27 cellular contexts compared by ENCODE assay signal in the genomic region with DNA sequence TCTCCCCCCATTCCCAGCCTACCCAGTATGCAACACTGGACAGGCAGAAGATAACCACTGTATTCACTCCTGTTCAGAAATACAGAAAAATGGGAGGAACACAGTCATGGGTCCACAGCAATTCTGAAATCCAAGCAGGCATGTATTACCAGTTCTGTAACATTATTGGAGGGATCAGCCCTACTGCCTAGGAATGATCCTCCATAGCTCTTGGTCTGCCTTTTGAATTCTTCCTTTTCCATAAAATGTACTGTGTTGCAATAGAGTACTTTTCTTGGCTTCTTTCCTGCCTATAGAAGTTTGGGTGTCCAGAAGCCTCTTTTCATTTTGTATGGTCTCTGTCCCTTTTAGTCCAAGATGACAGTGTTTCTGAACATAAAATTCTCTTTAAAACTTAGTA. TPM values are rescaled to one million over a fixed set of nuclear protein-coding genes. Genes with fewer than 3 reads are reported as not detected.
DNase-seq lines count a peak whose midpoint lies in the region; ATAC-seq and TF ChIP-seq lines count a peak whose summit lies in the region.
"Had no signal": no experiment of that assay in that cellular context is flagged by ENCODE, and none has a peak within 500 bp of the region (broad histone marks: within the 10 kb centered on the region; RNA-seq: fewer than 3 reads in every experiment).

No MANE protein-coding gene starts in this region.

- no peak overlapping the region for H3K4me3 Mint-ChIP-seq in activated CD4-positive, alpha-beta T cell treated with anti-CD3 and anti-CD28 coated beads, Interleukin-2, amount 10 ng/mL, durations not matched to agents 7 days and 5 days
- no peak overlapping the region for H3K4me3 Mint-ChIP-seq in osteocyte (ENCODE audit: unreplicated experiment)
- H3K4me3 Mint-ChIP-seq: activated naive CD8-positive, alpha-beta T cell treated with anti-CD3 and anti-CD28 coated beads, Interleukin-2, amount 10 ng/mL, durations not matched to agents 7 days and 5 days; CD4-positive, CD25-positive, alpha-beta regulatory T cell; central memory CD8-positive, alpha-beta T cell; dendritic cell treated with granulocyte-macrophage colony-stimulating factor and Interleukin-4, amounts not matched to agents 40 ng/mL and 50 ng/mL, for 4 days; nephron; stimulated activated naive B cell treated with anti-CD40 and anti-IgM and Interleukin-4, amounts not matched to agents 10 μg/mL and 1 μg/mL and 100 μg/mL, for 72 hours had no signal

- no peaks in the 10 kb centered on the region for H3K4me1 Mint-ChIP-seq in activated CD4-positive, alpha-beta T cell treated with anti-CD3 and anti-CD28 coated beads, Interleukin-2, amount 10 ng/mL, durations not matched to agents 7 days and 5 days
- H3K4me1 Mint-ChIP-seq in osteocyte (ENCODE audit: unreplicated experiment), result no peaks in the 10 kb centered on the region
- H3K4me1 Mint-ChIP-seq: central memory CD8-positive, alpha-beta T cell had no signal

- CTCF ChIA-PET in activated CD4-positive, alpha-beta T cell treated with anti-CD3 and anti-CD28 coated beads, Interleukin-2, amount 10 ng/mL, durations not matched to agents 7 days and 5 days (lab: Charles Lee), result no interaction called here

- DNase-seq in activated CD4-positive, alpha-beta T cell treated with anti-CD3 and anti-CD28 coated beads, Interleukin-2, amount 10 ng/mL, durations not matched to agents 7 days and 5 days, result no peak
- no peak for DNase-seq in activated CD4-positive, alpha-beta T cell treated with anti-CD3 and anti-CD28 coated beads for 1 hour
- DNase-seq in amniotic epithelial cell (ENCODE audit: low read depth), result peak; percentile 19
- peak; percentile 39 for DNase-seq in fibroblast of the aortic adventitia (ENCODE audit: low read depth)
- DNase-seq in osteocyte (ENCODE audit: extremely low spot score, unreplicated experiment), result no peak
- DNase-seq: activated CD4-positive, alpha-beta T cell treated with anti-CD3 and anti-CD28 coated beads for 48 hours; activated effector memory CD4-positive, alpha-beta T cell treated with anti-CD3 and anti-CD28 coated beads, Interleukin-2, amount 50 U/mL, for 16 hours; activated naive CD8-positive, alpha-beta T cell treated with anti-CD3 and anti-CD28 coated beads, Interleukin-2, amount 10 ng/mL, durations not matched to agents 7 days and 5 days; activated T-cell treated with anti-CD3 and anti-CD28 coated beads, Interleukin-2, amount 50 U/mL, for 1 hour; CD4-positive, CD25-positive, alpha-beta regulatory T cell; DMS79 treated with DMSO at 0.1 percent for 48 hours; esophagus squamous epithelium; glutamatergic neuron; H7; NCI-H1417 treated with DMSO at 0.1 percent for 48 hours; NCI-H345; NCI-H69; stimulated activated naive B cell treated with anti-CD40 and anti-IgM and Interleukin-4, amounts not matched to agents 10 μg/mL and 1 μg/mL and 100 μg/mL, for 72 hours; substantia nigra; upper lobe of left lung; WERI-Rb-1 had no signal

- POLR2A ChIA-PET in activated CD4-positive, alpha-beta T cell treated with anti-CD3 and anti-CD28 coated beads, Interleukin-2, amount 10 ng/mL, durations not matched to agents 7 days and 5 days (lab: Charles Lee), result no interaction called here

- TF ChIP-seq CTCF in fibroblast of the aortic adventitia (IDR thresholded peaks at IDR 0.05; ENCODE audit: insufficient read depth, low read length), result no peak
- TF ChIP-seq CTCF in osteocyte (IDR thresholded peaks at IDR 0.05), result no peak

- no peaks in the 10 kb centered on the region for H3K36me3 Mint-ChIP-seq in activated CD4-positive, alpha-beta T cell treated with anti-CD3 and anti-CD28 coated beads, Interleukin-2, amount 10 ng/mL, durations not matched to agents 7 days and 5 days (ENCODE audit: low read depth)
- peaks cover 5% of the 10 kb centered on the region for H3K36me3 Mint-ChIP-seq in osteocyte (ENCODE audit: unreplicated experiment)

- no peak overlapping the region for H3K4me3 ChIP-seq in fibroblast of the aortic adventitia (ENCODE audit: low read depth, low read length)
- H3K4me3 ChIP-seq: esophagus squamous epithelium, upper lobe of left lung had no signal

- peak overlapping the region; percentile 20 for H3K27ac Mint-ChIP-seq in activated CD4-positive, alpha-beta T cell treated with anti-CD3 and anti-CD28 coated beads, Interleukin-2, amount 10 ng/mL, durations not matched to agents 7 days and 5 days
- no peak overlapping the region for H3K27ac Mint-ChIP-seq in osteocyte (ENCODE audit: unreplicated experiment)
- H3K27ac Mint-ChIP-seq: activated naive CD8-positive, alpha-beta T cell treated with anti-CD3 and anti-CD28 coated beads, Interleukin-2, amount 10 ng/mL, durations not matched to agents 7 days and 5 days; CD4-positive, CD25-positive, alpha-beta regulatory T cell; dendritic cell treated with granulocyte-macrophage colony-stimulating factor and Interleukin-4, amounts not matched to agents 40 ng/mL and 50 ng/mL, for 4 days; nephron; stimulated activated naive B cell treated with anti-CD40 and anti-IgM and Interleukin-4, amounts not matched to agents 10 μg/mL and 1 μg/mL and 100 μg/mL, for 72 hours had no signal

- no peak for ATAC-seq in GM19035 (IDR thresholded peaks at IDR 0.05; ENCODE audit: unreplicated experiment)
- no peak for ATAC-seq in HG02870 (IDR thresholded peaks at IDR 0.05; ENCODE audit: unreplicated experiment)
- no peak for ATAC-seq in HG03457 (IDR thresholded peaks at IDR 0.05; ENCODE audit: unreplicated experiment)
- ATAC-seq: stimulated activated naive B cell treated with anti-CD40 and anti-IgM and Interleukin-4, amounts not matched to agents 10 μg/mL and 1 μg/mL and 100 μg/mL, for 72 hours had no signal

- H3K27me3 Mint-ChIP-seq in activated CD4-positive, alpha-beta T cell treated with anti-CD3 and anti-CD28 coated beads, Interleukin-2, amount 10 ng/mL, durations not matched to agents 7 days and 5 days, result no peaks in the 10 kb centered on the region
- no peaks in the 10 kb centered on the region for H3K27me3 Mint-ChIP-seq in osteocyte (ENCODE audit: unreplicated experiment)
- H3K27me3 Mint-ChIP-seq: activated naive CD8-positive, alpha-beta T cell treated with anti-CD3 and anti-CD28 coated beads, Interleukin-2, amount 10 ng/mL, durations not matched to agents 7 days and 5 days; CD4-positive, CD25-positive, alpha-beta regulatory T cell; central memory CD8-positive, alpha-beta T cell; dendritic cell treated with granulocyte-macrophage colony-stimulating factor and Interleukin-4, amounts not matched to agents 40 ng/mL and 50 ng/mL, for 4 days; stimulated activated naive B cell treated with anti-CD40 and anti-IgM and Interleukin-4, amounts not matched to agents 10 μg/mL and 1 μg/mL and 100 μg/mL, for 72 hours had no signal

- H3K9me3 Mint-ChIP-seq in activated CD4-positive, alpha-beta T cell treated with anti-CD3 and anti-CD28 coated beads, Interleukin-2, amount 10 ng/mL, durations not matched to agents 7 days and 5 days, result no peaks in the 10 kb centered on the region
- no peaks in the 10 kb centered on the region for H3K9me3 Mint-ChIP-seq in osteocyte (ENCODE audit: unreplicated experiment)
- H3K9me3 Mint-ChIP-seq: activated naive CD8-positive, alpha-beta T cell treated with anti-CD3 and anti-CD28 coated beads, Interleukin-2, amount 10 ng/mL, durations not matched to agents 7 days and 5 days; CD4-positive, CD25-positive, alpha-beta regulatory T cell; central memory CD8-positive, alpha-beta T cell; dendritic cell treated with granulocyte-macrophage colony-stimulating factor and Interleukin-4, amounts not matched to agents 40 ng/mL and 50 ng/mL, for 4 days; nephron; stimulated activated naive B cell treated with anti-CD40 and anti-IgM and Interleukin-4, amounts not matched to agents 10 μg/mL and 1 μg/mL and 100 μg/mL, for 72 hours had no signal

RNA-seq across cellular contexts. Expression of gene SPATS2, which starts 46.5 kb away (rescaled TPM):
- total RNA-seq in activated CD4-positive, alpha-beta T cell treated with anti-CD3 and anti-CD28 coated beads, Interleukin-2, amount 10 ng/mL, durations not matched to agents 7 days and 5 days, result 10 to 100 TPM; 12.8 to 20.3 TPM
- 25.1 and 34.1 TPM in 2 replicates for total RNA-seq in fibroblast of the aortic adventitia (ENCODE audit: low replicate concordance)
- 25.2 and 25.6 TPM in 2 replicates for total RNA-seq in osteocyte

Comparison
In these comparisons a context has a peak if more than half of its experiments do, and no peak if none do; other contexts are left out.
1. DNase-seq: peak in amniotic epithelial cell (single experiment) and fibroblast of the aortic adventitia (single experiment); none in activated CD4-positive, alpha-beta T cell treated with anti-CD3 and anti-CD28 coated beads, Interleukin-2, amount 10 ng/mL, durations not matched to agents 7 days and 5 days (single experiment), activated CD4-positive, alpha-beta T cell treated with anti-CD3 and anti-CD28 coated beads for 1 hour (single experiment) and osteocyte (single experiment).